ENCODE assay signal across 14 cellular contexts in the genomic region with DNA sequence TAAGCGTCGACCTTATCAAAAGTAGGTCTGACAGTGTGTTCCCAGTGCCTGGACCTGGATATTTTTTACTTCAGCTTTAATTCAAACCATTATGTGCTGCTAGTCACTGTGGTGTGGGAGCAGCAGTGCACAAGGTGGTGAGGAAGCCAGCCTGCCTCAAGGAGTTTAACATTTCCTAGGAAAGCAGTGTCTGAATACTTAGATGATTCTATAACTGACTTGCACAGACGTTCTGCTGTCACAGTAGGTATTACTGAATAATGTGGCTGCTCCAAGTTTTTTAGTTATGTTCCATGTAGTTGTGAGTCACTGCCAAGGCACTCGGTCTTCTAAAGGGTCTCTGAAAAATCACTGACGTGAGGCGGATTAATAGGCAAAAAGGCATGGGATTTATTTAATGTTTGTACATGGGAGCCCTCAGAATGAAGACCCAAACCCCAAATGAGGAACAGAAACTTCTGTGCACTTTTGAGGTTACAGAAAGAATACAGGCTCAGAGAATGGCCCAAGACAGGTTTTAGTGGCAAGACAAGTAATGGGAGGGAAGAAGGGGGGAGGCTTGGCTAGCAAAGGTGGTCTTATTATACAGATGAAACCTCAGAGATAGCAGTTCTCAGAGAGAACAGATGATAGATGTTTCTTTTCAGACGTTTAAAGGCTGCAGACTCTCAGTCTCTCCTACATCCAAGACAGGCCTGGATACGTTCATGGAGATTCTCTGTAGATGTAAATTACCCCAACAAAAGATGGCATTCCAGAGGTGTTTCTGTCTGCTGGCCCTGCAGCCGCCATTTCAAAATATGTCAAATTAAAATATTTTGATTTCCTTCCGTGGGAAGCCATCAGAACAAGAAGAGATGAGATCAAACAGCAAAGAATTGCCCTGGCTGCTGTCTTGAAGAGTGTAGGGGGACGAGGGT.
DNase-seq lines count a peak whose midpoint lies in the region; ATAC-seq lines count a peak whose summit lies in the region.
"Had no signal": no experiment of that assay in that cellular context is flagged by ENCODE, and none has a peak within 500 bp of the region (broad histone marks: within the 10 kb centered on the region; RNA-seq: fewer than 3 reads in every experiment).

No MANE protein-coding gene starts in this region.

- no peak overlapping the region for H3K4me3 Mint-ChIP-seq in stimulated activated naive B cell treated with anti-CD40 and anti-IgM and Interleukin-4, amounts not matched to agents 10 μg/mL and 1 μg/mL and 100 μg/mL, for 72 hours
- no peak overlapping the region for H3K4me3 Mint-ChIP-seq in activated T-helper 2 cell treated with anti-CD3 and anti-CD28 coated beads, Interferon-gamma antibody, Interleukin-2, Interleukin-4, amounts not matched to agents 10 μg/mL and 5 μg/mL and 100 μg/mL, durations not matched to agents 14 hours and 24 hours and 36 hours (ENCODE audit: low read depth)
- H3K4me3 Mint-ChIP-seq: CD4-positive, alpha-beta T cell; naive thymus-derived CD8-positive, alpha-beta T cell had no signal

- peaks cover 16% of the 10 kb centered on the region in 2 donors for H3K9me3 Mint-ChIP-seq in stimulated activated naive B cell treated with anti-CD40 and anti-IgM and Interleukin-4, amounts not matched to agents 10 μg/mL and 1 μg/mL and 100 μg/mL, for 72 hours
- peaks cover 9% of the 10 kb centered on the region for H3K9me3 Mint-ChIP-seq in activated T-helper 2 cell treated with anti-CD3 and anti-CD28 coated beads, Interferon-gamma antibody, Interleukin-2, Interleukin-4, amounts not matched to agents 10 μg/mL and 5 μg/mL and 100 μg/mL, durations not matched to agents 14 hours and 24 hours and 36 hours

- no peak overlapping the region for H3K27ac Mint-ChIP-seq in stimulated activated naive B cell treated with anti-CD40 and anti-IgM and Interleukin-4, amounts not matched to agents 10 μg/mL and 1 μg/mL and 100 μg/mL, for 72 hours
- H3K27ac Mint-ChIP-seq in activated T-helper 2 cell treated with anti-CD3 and anti-CD28 coated beads, Interferon-gamma antibody, Interleukin-2, Interleukin-4, amounts not matched to agents 10 μg/mL and 5 μg/mL and 100 μg/mL, durations not matched to agents 14 hours and 24 hours and 36 hours = no peak overlapping the region
- H3K27ac Mint-ChIP-seq: CD4-positive, alpha-beta T cell; naive thymus-derived CD8-positive, alpha-beta T cell had no signal

- H3K4me1 Mint-ChIP-seq in stimulated activated naive B cell treated with anti-CD40 and anti-IgM and Interleukin-4, amounts not matched to agents 10 μg/mL and 1 μg/mL and 100 μg/mL, for 72 hours = peaks cover 13 to 23% of the 10 kb centered on the region in 2 donors
- H3K4me1 Mint-ChIP-seq in activated T-helper 2 cell treated with anti-CD3 and anti-CD28 coated beads, Interferon-gamma antibody, Interleukin-2, Interleukin-4, amounts not matched to agents 10 μg/mL and 5 μg/mL and 100 μg/mL, durations not matched to agents 14 hours and 24 hours and 36 hours (ENCODE audit: low read depth) = no peaks in the 10 kb centered on the region
- H3K4me1 Mint-ChIP-seq: naive thymus-derived CD8-positive, alpha-beta T cell had no signal

- peaks cover 13 to 25% of the 10 kb centered on the region in 2 donors for H3K27me3 Mint-ChIP-seq in stimulated activated naive B cell treated with anti-CD40 and anti-IgM and Interleukin-4, amounts not matched to agents 10 μg/mL and 1 μg/mL and 100 μg/mL, for 72 hours
- peaks cover 3% of the 10 kb centered on the region for H3K27me3 Mint-ChIP-seq in activated T-helper 2 cell treated with anti-CD3 and anti-CD28 coated beads, Interferon-gamma antibody, Interleukin-2, Interleukin-4, amounts not matched to agents 10 μg/mL and 5 μg/mL and 100 μg/mL, durations not matched to agents 14 hours and 24 hours and 36 hours (ENCODE audit: low read depth)
- H3K27me3 Mint-ChIP-seq: CD4-positive, alpha-beta T cell had no signal

- peak; percentile 63 for ATAC-seq in GM21576 (IDR thresholded peaks at IDR 0.05; ENCODE audit: unreplicated experiment)
- peak; percentile 98 for ATAC-seq in stimulated activated naive B cell treated with anti-CD40 and anti-IgM and Interleukin-4, amounts not matched to agents 10 μg/mL and 1 μg/mL and 100 μg/mL, for 72 hours (replicated peaks)
- ATAC-seq: naive thymus-derived CD8-positive, alpha-beta T cell; SK-N-SH treated with all-trans-retinoic acid at 6 μM for 48 hours had no signal

- intact Hi-C loops in activated T-helper 2 cell treated with anti-CD3 and anti-CD28 coated beads, Interferon-gamma antibody, Interleukin-2, Interleukin-4, amounts not matched to agents 10 μg/mL and 5 μg/mL and 100 μg/mL, durations not matched to agents 14 hours and 24 hours and 36 hours (cut with micrococcal nuclease) = no loop called here

- DNase-seq in M059J (ENCODE audit: low read depth) (peak; percentile 5), astrocyte of the hippocampus (ENCODE audit: low read depth, low spot score) (peak; percentile 61), glomerular visceral epithelial cell (ENCODE audit: extremely low spot score) (no peak), NCI-H187 (lab: John Stamatoyannopoulos, UW) (no peak)
- peak; percentile 17 for DNase-seq in stimulated activated naive B cell treated with anti-CD40 and anti-IgM and Interleukin-4, amounts not matched to agents 10 μg/mL and 1 μg/mL and 100 μg/mL, for 72 hours
- DNase-seq in activated T-helper 2 cell treated with anti-CD3 and anti-CD28 coated beads, Interferon-gamma antibody, Interleukin-2, Interleukin-4, amounts not matched to agents 10 μg/mL and 5 μg/mL and 100 μg/mL, durations not matched to agents 14 hours and 24 hours and 36 hours (ENCODE audit: low spot score) = no peak
- DNase-seq: activated naive CD4-positive, alpha-beta T cell treated with Interleukin-2 at 50 U/mL for 16 hours; CD4-positive, alpha-beta T cell; effector CD8-positive, alpha-beta T cell; EL; naive thymus-derived CD8-positive, alpha-beta T cell; tibial artery had no signal

- H3K36me3 Mint-ChIP-seq in stimulated activated naive B cell treated with anti-CD40 and anti-IgM and Interleukin-4, amounts not matched to agents 10 μg/mL and 1 μg/mL and 100 μg/mL, for 72 hours = peaks cover 4% of the 10 kb centered on the region in 2 donors
- no peaks in the 10 kb centered on the region for H3K36me3 Mint-ChIP-seq in activated T-helper 2 cell treated with anti-CD3 and anti-CD28 coated beads, Interferon-gamma antibody, Interleukin-2, Interleukin-4, amounts not matched to agents 10 μg/mL and 5 μg/mL and 100 μg/mL, durations not matched to agents 14 hours and 24 hours and 36 hours (ENCODE audit: low read depth)

Comparison
In these comparisons a context has a peak if more than half of its experiments do, and no peak if none do; other contexts are left out.
1. DNase-seq: peak in M059J (single experiment), astrocyte of the hippocampus (single experiment) and stimulated activated naive B cell treated with anti-CD40 and anti-IgM and Interleukin-4, amounts not matched to agents 10 μg/mL and 1 μg/mL and 100 μg/mL, for 72 hours (single experiment); none in glomerular visceral epithelial cell (single experiment), activated T-helper 2 cell treated with anti-CD3 and anti-CD28 coated beads, Interferon-gamma antibody, Interleukin-2, Interleukin-4, amounts not matched to agents 10 μg/mL and 5 μg/mL and 100 μg/mL, durations not matched to agents 14 hours and 24 hours and 36 hours (single experiment) and NCI-H187 (0 of 2).